ENCODE assay signal across 9 cellular contexts in genomic region chr3:150830094-150830681, GRCh38.
DNase-seq lines count a peak whose midpoint lies in the region; ATAC-seq and TF ChIP-seq lines count a peak whose summit lies in the region.
"Had no signal": no experiment of that assay in that cellular context is flagged by ENCODE, and none has a peak within 500 bp of the region (broad histone marks: within the 10 kb centered on the region; RNA-seq: fewer than 3 reads in every experiment).

No MANE protein-coding gene starts in this region.

- no peak overlapping the region for H3K4me3 Mint-ChIP-seq in activated T-cell treated with anti-CD3 and anti-CD28 coated beads, Interleukin-2, amount 50 U/mL, for 72 hours
- no peak overlapping the region for H3K4me3 Mint-ChIP-seq in activated CD8-positive, alpha-beta T cell treated with anti-CD3 and anti-CD28 coated beads for 36 hours
- H3K4me3 Mint-ChIP-seq: immature natural killer cell had no signal

- H3K9me3 Mint-ChIP-seq in activated T-cell treated with anti-CD3 and anti-CD28 coated beads, Interleukin-2, amount 50 U/mL, for 72 hours: no peaks in the 10 kb centered on the region
- H3K9me3 Mint-ChIP-seq in activated CD8-positive, alpha-beta T cell treated with anti-CD3 and anti-CD28 coated beads for 36 hours: no peaks in the 10 kb centered on the region
- H3K9me3 Mint-ChIP-seq: immature natural killer cell had no signal

- no peak overlapping the region for H3K4me3 ChIP-seq in retinal pigment epithelial cell (ENCODE audit: low read length)
- no peak overlapping the region for H3K4me3 ChIP-seq in gastroesophageal sphincter
- H3K4me3 ChIP-seq in adrenal gland: no peak overlapping the region
- H3K4me3 ChIP-seq in lower leg skin (ENCODE audit: low read depth, poor library complexity, severe bottlenecking): no peak overlapping the region

- H3K36me3 ChIP-seq in gastroesophageal sphincter (no peaks in the 10 kb centered on the region), adrenal gland (replicated peaks in 1 of 2) (no peaks in the 10 kb centered on the region)

- POLR2A ChIA-PET in activated CD8-positive, alpha-beta T cell treated with anti-CD3 and anti-CD28 coated beads for 36 hours (lab: Charles Lee): no interaction called here

- H3K36me3 Mint-ChIP-seq in activated T-cell treated with anti-CD3 and anti-CD28 coated beads, Interleukin-2, amount 50 U/mL, for 72 hours (ENCODE audit: insufficient read depth in 2 of 2): no peaks in the 10 kb centered on the region
- no peaks in the 10 kb centered on the region for H3K36me3 Mint-ChIP-seq in activated CD8-positive, alpha-beta T cell treated with anti-CD3 and anti-CD28 coated beads for 36 hours (ENCODE audit: low read depth)
- H3K36me3 Mint-ChIP-seq: immature natural killer cell had no signal

- CTCF ChIA-PET in activated CD8-positive, alpha-beta T cell treated with anti-CD3 and anti-CD28 coated beads for 36 hours (lab: Charles Lee): interaction anchor here (1.0 to 2.9 kb wide), 10 partner anchors 9 to 112 kb away, joined by 3 to 17 read pairs (median 6); no protein-coding TSS in a partner anchor

- TF ChIP-seq POLR2A in gastroesophageal sphincter (IDR thresholded peaks at IDR 0.05): no peak
- TF ChIP-seq POLR2A in adrenal gland (IDR thresholded peaks at IDR 0.05): no peak
- TF ChIP-seq POLR2A in lower leg skin (IDR thresholded peaks at IDR 0.05): no peak

- DNase-seq in activated T-cell treated with anti-CD3 and anti-CD28 coated beads, Interleukin-2, amount 50 U/mL, for 72 hours: peak; percentile 6 to 14
- DNase-seq in activated T-cell treated with anti-CD3 and anti-CD28 coated beads, Interleukin-2, amount 50 U/mL, for 1 hour: no peak
- peak; percentile 28 for DNase-seq in activated CD8-positive, alpha-beta T cell treated with anti-CD3 and anti-CD28 coated beads for 36 hours
- DNase-seq in retinal pigment epithelial cell (ENCODE audit: low read depth): no peak
- no peak for DNase-seq in adrenal gland
- DNase-seq in lower leg skin (ENCODE audit: low spot score in 2 of 2): no peak

- H3K27me3 Mint-ChIP-seq in activated T-cell treated with anti-CD3 and anti-CD28 coated beads, Interleukin-2, amount 50 U/mL, for 72 hours (ENCODE audit: low read depth): peaks cover 4% of the 10 kb centered on the region
- no peaks in the 10 kb centered on the region for H3K27me3 Mint-ChIP-seq in activated CD8-positive, alpha-beta T cell treated with anti-CD3 and anti-CD28 coated beads for 36 hours

- TF ChIP-seq EP300 in gastroesophageal sphincter (IDR thresholded peaks at IDR 0.05): no peak

- intact Hi-C loops in activated CD8-positive, alpha-beta T cell treated with anti-CD3 and anti-CD28 coated beads for 36 hours (cut with micrococcal nuclease): no loop called here
- intact Hi-C loops in adrenal gland (cut with DNase I): no loop called here
- intact Hi-C loops in lower leg skin (cut with DNase I; ENCODE audit: low total_unique reads): no loop called here

- no peaks in the 10 kb centered on the region for H3K4me1 Mint-ChIP-seq in activated T-cell treated with anti-CD3 and anti-CD28 coated beads, Interleukin-2, amount 50 U/mL, for 72 hours (ENCODE audit: low read depth)
- no peaks in the 10 kb centered on the region for H3K4me1 Mint-ChIP-seq in activated CD8-positive, alpha-beta T cell treated with anti-CD3 and anti-CD28 coated beads for 36 hours (ENCODE audit: low read depth)
- H3K4me1 Mint-ChIP-seq: immature natural killer cell had no signal

- WGBS in gastroesophageal sphincter (ENCODE audit: low coverage in 1 of 2), 2 donors: 72 to 83% methylated on average over 2 to 4 of the region's 6 CpGs
- 71 to 85% (median 80%) methylated on average over 6 of the region's 6 CpGs for WGBS in adrenal gland, 4 donors
- 83 to 89% methylated on average over 6 of the region's 6 CpGs for WGBS in lower leg skin, 2 donors

- peak; percentile 46 for TF ChIP-seq CTCF in activated CD8-positive, alpha-beta T cell treated with anti-CD3 and anti-CD28 coated beads for 36 hours (IDR thresholded peaks at IDR 0.05)
- TF ChIP-seq CTCF in retinal pigment epithelial cell (conservative IDR thresholded peaks at IDR 0.05; ENCODE audit: low read depth, low read length) (peak; percentile 45), gastroesophageal sphincter (IDR thresholded peaks at IDR 0.05) (no peak), adrenal gland (IDR thresholded peaks at IDR 0.05) (peak in 1 of 6 experiments; percentile 9), lower leg skin (IDR thresholded peaks at IDR 0.05) (no peak)

- H3K9me3 ChIP-seq in gastroesophageal sphincter (no peaks in the 10 kb centered on the region), adrenal gland (replicated peaks in 1 of 3) (no peaks in the 10 kb centered on the region)

- H3K27me3 ChIP-seq in gastroesophageal sphincter (peaks cover 16% of the 10 kb centered on the region), adrenal gland (peaks cover 3% of the 10 kb centered on the region)

- H3K27ac Mint-ChIP-seq in activated T-cell treated with anti-CD3 and anti-CD28 coated beads, Interleukin-2, amount 50 U/mL, for 72 hours: no peak overlapping the region
- H3K27ac Mint-ChIP-seq in activated CD8-positive, alpha-beta T cell treated with anti-CD3 and anti-CD28 coated beads for 36 hours: no peak overlapping the region

- H3K27ac ChIP-seq in gastroesophageal sphincter (no peak overlapping the region), adrenal gland (no peak overlapping the region)

- ATAC-seq in activated T-cell treated with anti-CD3 and anti-CD28 coated beads, Interleukin-2, amount 50 U/mL, for 72 hours (replicated peaks in 1 of 2): peak; percentile 45 to 61
- ATAC-seq in HG03432 (IDR thresholded peaks at IDR 0.05; ENCODE audit: unreplicated experiment) (peak; percentile 67), gastroesophageal sphincter (no peak)
- ATAC-seq in activated CD8-positive, alpha-beta T cell treated with anti-CD3 and anti-CD28 coated beads for 36 hours: peak; percentile 66

- H3K4me1 ChIP-seq in gastroesophageal sphincter (no peaks in the 10 kb centered on the region), adrenal gland (replicated peaks in 1 of 2) (no peaks in the 10 kb centered on the region)

Comparison
In these comparisons a context has a peak if more than half of its experiments do, and no peak if none do; other contexts are left out.
1. DNase-seq: peak in activated T-cell treated with anti-CD3 and anti-CD28 coated beads, Interleukin-2, amount 50 U/mL, for 72 hours (2 of 2) and activated CD8-positive, alpha-beta T cell treated with anti-CD3 and anti-CD28 coated beads for 36 hours (single experiment); none in activated T-cell treated with anti-CD3 and anti-CD28 coated beads, Interleukin-2, amount 50 U/mL, for 1 hour (single experiment), retinal pigment epithelial cell (single experiment), adrenal gland (0 of 7) and lower leg skin (0 of 2).
2. CTCF ChIP-seq: peak in activated CD8-positive, alpha-beta T cell treated with anti-CD3 and anti-CD28 coated beads for 36 hours (single experiment) and retinal pigment epithelial cell (single experiment); none in gastroesophageal sphincter (0 of 4) and lower leg skin (0 of 3).